Comparison of ENCODE assay signal across 10 cellular contexts in genomic region chr9:99778308-99778707, GRCh38. TPM values are rescaled to one million over a fixed set of nuclear protein-coding genes. Genes with fewer than 3 reads are reported as not detected.
DNase-seq lines count a peak whose midpoint lies in the region; ATAC-seq and TF ChIP-seq lines count a peak whose summit lies in the region.
"Had no signal": no experiment of that assay in that cellular context is flagged by ENCODE, and none has a peak within 500 bp of the region (broad histone marks: within the 10 kb centered on the region; RNA-seq: fewer than 3 reads in every experiment).

No MANE protein-coding gene starts in this region.

- TF ChIP-seq CTCF in BJ (IDR thresholded peaks at IDR 0.05; ENCODE audit: insufficient read depth, low read depth, low read length) (no peak), astrocyte of the spinal cord (IDR thresholded peaks at IDR 0.05; ENCODE audit: low read depth, low read length) (no peak), heart left ventricle (IDR thresholded peaks at IDR 0.05) (no peak), prostate gland (IDR thresholded peaks at IDR 0.05) (no peak)

- TF ChIP-seq POLR2A in heart left ventricle (IDR thresholded peaks at IDR 0.05) = no peak
- no peak for TF ChIP-seq POLR2A in prostate gland (IDR thresholded peaks at IDR 0.05)

- H3K4me1 ChIP-seq in heart left ventricle = no peaks in the 10 kb centered on the region
- no peaks in the 10 kb centered on the region for H3K4me1 ChIP-seq in prostate gland (replicated peaks)

- H3K36me3 ChIP-seq in BJ (ENCODE audit: control insufficient read depth, insufficient read depth, low read length) (no peaks in the 10 kb centered on the region), heart left ventricle (no peaks in the 10 kb centered on the region), prostate gland (no peaks in the 10 kb centered on the region)

- WGBS in heart left ventricle, 4 donors = 73 to 85% (median 82%) methylated on average over 2 of the region's 2 CpGs
- WGBS in prostate gland = 73% methylated on average over 2 of the region's 2 CpGs

- DNase-seq in BJ (ENCODE audit: low read depth) (peak; percentile 43), HT1080 (ENCODE audit: low read depth) (peak; percentile 85), astrocyte of the spinal cord (ENCODE audit: low read depth, low spot score) (peak; percentile 88), pulmonary artery endothelial cell (ENCODE audit: low read depth, low spot score) (peak; percentile 8), heart left ventricle (no peak), head of caudate nucleus (no peak), prostate gland (ENCODE audit: low spot score) (no peak)
- DNase-seq: GOT3, SHP77 had no signal

- no peak for ATAC-seq in heart left ventricle
- no peak for ATAC-seq in HG03139 (IDR thresholded peaks at IDR 0.05; ENCODE audit: unreplicated experiment)

- CTCF ChIA-PET in BJ (lab: Yijun Ruan, JAX) = no interaction called here

- H3K27me3 ChIP-seq in BJ (ENCODE audit: control insufficient read depth, insufficient read depth, low read length) (no peaks in the 10 kb centered on the region), heart left ventricle (no peaks in the 10 kb centered on the region), prostate gland (replicated peaks; ENCODE audit: insufficient read depth) (no peaks in the 10 kb centered on the region)

- in situ Hi-C loops in astrocyte of the spinal cord (cut with HindIII; ENCODE audit: low sequenced_read_pairs) = no loop called here

- H3K9me3 ChIP-seq in heart left ventricle (no peaks in the 10 kb centered on the region), prostate gland (no peaks in the 10 kb centered on the region)

- intact Hi-C loops in heart left ventricle (cut with DNase I) (loop anchor here in 1 of 10 donors (10.0 kb wide), 1 partner anchor 114 kb away; no protein-coding TSS in a partner anchor), head of caudate nucleus (cut with DNase I) (no loop called here), prostate gland (cut with DNase I) (no loop called here)

- H3K27ac ChIP-seq in heart left ventricle (no peak overlapping the region), prostate gland (no peak overlapping the region)

- H3K4me3 ChIP-seq in BJ (ENCODE audit: low read depth, low read length) (no peak overlapping the region), astrocyte of the spinal cord (ENCODE audit: low read depth, low read length) (no peak overlapping the region), heart left ventricle (no peak overlapping the region), prostate gland (no peak overlapping the region)

- POLR2A ChIA-PET in BJ (lab: Charles Lee) = no interaction called here

RNA-seq across cellular contexts. Expression of gene NR4A3, which starts 43.4 kb away (rescaled TPM):
- polyA plus RNA-seq in BJ (2011; rRNA removed) (2.0 and 2.3 TPM in 2 replicates), heart left ventricle (10 to 100 TPM in 1 of 2 donors, 1 to 10 TPM in 1; 1.6 to 17.5 TPM)
- 3.8 and 5.1 TPM in 2 replicates for polyA minus RNA-seq in BJ (2011; rRNA and poly(A)+ RNA removed)
- 0.03 and 0.23 TPM in 2 replicates for total RNA-seq in HT1080 (2014; rRNA removed; shearing (Covaris generic))
- polyA plus RNA-seq in HT1080 (2015; cell fraction: cytosol; rRNA removed) = 0.16 and 0.27 TPM in 2 replicates
- 0.24 and 0.25 TPM in 2 replicates for polyA plus RNA-seq in HT1080 (2015; cell fraction: nucleus; rRNA removed)
- total RNA-seq in pulmonary artery endothelial cell (under 0.01 and 0.07 TPM in 2 replicates), heart left ventricle (10 to 100 TPM in 4 of 9 donors, 1 to 10 TPM in 5; 1.5 to 27.8 (median 9.9) TPM), prostate gland (1 to 10 TPM in 1 of 2 donors, under 1 TPM in 1; 0.64 to 1.1 TPM)

Comparison
In these comparisons a context has a peak if more than half of its experiments do, and no peak if none do; other contexts are left out.
1. DNase-seq: peak in BJ (single experiment), HT1080 (single experiment), astrocyte of the spinal cord (single experiment) and pulmonary artery endothelial cell (single experiment); none in heart left ventricle (0 of 5), head of caudate nucleus (0 of 42) and prostate gland (single experiment).